ENCODE assay signal across 20 cellular contexts in the genomic region with DNA sequence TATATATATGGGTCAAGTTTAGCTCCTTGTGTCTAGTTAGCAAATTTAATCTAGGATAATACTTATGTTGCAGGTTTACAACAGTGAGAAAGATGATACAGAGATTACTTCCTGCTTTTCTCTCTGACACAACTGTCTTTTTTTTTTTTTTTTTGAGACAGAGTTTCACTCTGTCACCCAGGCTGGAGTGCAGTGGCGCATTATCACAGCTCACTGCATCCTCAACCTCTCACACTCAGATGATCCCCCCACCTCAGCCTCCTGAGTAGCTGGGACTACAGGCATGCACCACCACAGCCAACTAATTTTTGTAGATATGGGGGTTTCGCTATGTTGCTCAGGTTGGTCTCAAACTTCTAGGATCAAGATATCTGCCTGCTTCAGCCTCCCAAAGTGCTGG.
DNase-seq lines count a peak whose midpoint lies in the region; ATAC-seq, FAIRE-seq and TF ChIP-seq lines count a peak whose summit lies in the region.
"Had no signal": no experiment of that assay in that cellular context is flagged by ENCODE, and none has a peak within 500 bp of the region (broad histone marks: within the 10 kb centered on the region; RNA-seq: fewer than 3 reads in every experiment).

No MANE protein-coding gene starts in this region.

- H3K4me1 ChIP-seq in GM12878 (ENCODE audit: control insufficient read depth, insufficient read depth, low read length) (no peaks in the 10 kb centered on the region), keratinocyte (ENCODE audit: control insufficient read depth, extremely low read depth, insufficient read depth, low read length) (peaks cover 33% of the 10 kb centered on the region)

- no TSS peak for BruUV-seq in GM12878 (replicated peaks; lab: Mats Ljungman, UMichigan)

- TF ChIP-seq CTCF in GM12865 (IDR thresholded peaks at IDR 0.05; ENCODE audit: insufficient read depth, low read depth, low read length, missing control alignments) (no peak), GM12878 (IDR thresholded peaks at IDR 0.05 in 2 of 3, conservative IDR thresholded peaks at IDR 0.05 in 1 of 3; ENCODE audit: control insufficient read depth in 2 of 3, extremely low read depth in 1 of 3, insufficient read depth in 1 of 3, low read depth in 3 of 3, low read length in 3 of 3) (no peak), keratinocyte (optimal IDR thresholded peaks at IDR 0.05 in 1 of 3, IDR thresholded peaks at IDR 0.05 in 1 of 3, conservative IDR thresholded peaks at IDR 0.05 in 1 of 3; ENCODE audit: extremely low read depth in 1 of 3, insufficient read depth in 2 of 3, low read length in 3 of 3) (no peak), GM13976 (IDR thresholded peaks at IDR 0.05; ENCODE audit: borderline replicate concordance, control extremely low read depth, extremely low read depth, insufficient read depth, missing control alignments) (no peak)
- no peak for TF ChIP-seq CTCF in CD4-positive, alpha-beta T cell (IDR thresholded peaks at IDR 0.05)

- H3K9me3 ChIP-seq in GM12878 (replicated peaks; ENCODE audit: control insufficient read depth, insufficient read depth, low read length) (no peaks in the 10 kb centered on the region), keratinocyte (ENCODE audit: control insufficient read depth, low read depth, low read length) (peaks cover 6% of the 10 kb centered on the region)
- H3K9me3 ChIP-seq in CD4-positive, alpha-beta T cell (ENCODE audit: control insufficient read depth, low read length), result no peaks in the 10 kb centered on the region

- H2AFZ ChIP-seq in GM12878 (ENCODE audit: control insufficient read depth, low read depth, low read length) (no peak overlapping the region), keratinocyte (ENCODE audit: control insufficient read depth, low read length) (no peak overlapping the region)

- no peaks in the 10 kb centered on the region for H4K20me1 ChIP-seq in GM12878 (ENCODE audit: control insufficient read depth, insufficient read depth)
- no peaks in the 10 kb centered on the region for H4K20me1 ChIP-seq in keratinocyte (ENCODE audit: control insufficient read depth, extremely low read depth, insufficient read depth, low read length)

- H3K9me3 Mint-ChIP-seq in activated T-helper 1 cell treated with anti-CD3 and anti-CD28 coated beads, Interleukin-12 subunit alpha, Interleukin-12 subunit beta, Interleukin-2, Interleukin-4 antibody, amounts not matched to agents 30 ng/mL and 10 ng/mL and 1 ng/mL, durations not matched to agents 14 hours and 24 hours and 36 hours, result peaks cover 4% of the 10 kb centered on the region
- no peaks in the 10 kb centered on the region for H3K9me3 Mint-ChIP-seq in CD4-positive, alpha-beta T cell
- H3K9me3 Mint-ChIP-seq: T-helper 1 cell treated with Interleukin-12 subunit alpha and Interleukin-12 subunit beta and Interleukin-4 antibody, amounts not matched to agents 30 μg/mL and 1 μg/mL, for 36 hours had no signal

- H3K27me3 ChIP-seq in GM12878 (replicated peaks in 1 of 2; ENCODE audit: control insufficient read depth in 2 of 2, insufficient read depth in 2 of 2, low read length in 1 of 2) (no peaks in the 10 kb centered on the region), keratinocyte (ENCODE audit: control insufficient read depth, extremely low read depth, insufficient read depth, low read length) (no peaks in the 10 kb centered on the region)
- no peaks in the 10 kb centered on the region for H3K27me3 ChIP-seq in CD4-positive, alpha-beta T cell (ENCODE audit: control insufficient read depth, insufficient read depth, low read length)

- TF ChIP-seq RAD21 in GM12878 (IDR thresholded peaks at IDR 0.05; ENCODE audit: insufficient read depth, low read depth, low read length), result no peak

- no peaks in the 10 kb centered on the region for H3K36me3 ChIP-seq in GM12878 (ENCODE audit: control insufficient read depth in 2 of 2, insufficient read depth in 2 of 2, low read length in 1 of 2)
- no peaks in the 10 kb centered on the region for H3K36me3 ChIP-seq in keratinocyte (ENCODE audit: control insufficient read depth in 2 of 2, extremely low read depth in 1 of 2, insufficient read depth in 2 of 2, low read length in 2 of 2)

- SMC1A ChIA-PET in GM12878 (lab: Charles Lee; ENCODE audit: uncharacterized antibody, unreplicated experiment), result interaction anchor here (1.0 to 1.4 kb wide), 2 partner anchors 47 to 90 kb away, joined by 3 read pairs; no protein-coding TSS in a partner anchor

- H3K4me3 ChIP-seq in GM12865 (ENCODE audit: low read depth, low read length) (no peak overlapping the region), GM12878 (no peak overlapping the region), keratinocyte (ENCODE audit: control insufficient read depth in 2 of 3, extremely low read depth in 1 of 3, insufficient read depth in 2 of 3, low read depth in 1 of 3, low read length in 3 of 3) (no peak overlapping the region)

- no peaks in the 10 kb centered on the region for H3K27me3 Mint-ChIP-seq in activated T-helper 1 cell treated with anti-CD3 and anti-CD28 coated beads, Interleukin-12 subunit alpha, Interleukin-12 subunit beta, Interleukin-2, Interleukin-4 antibody, amounts not matched to agents 30 ng/mL and 10 ng/mL and 1 ng/mL, durations not matched to agents 14 hours and 24 hours and 36 hours (ENCODE audit: insufficient read depth)
- no peaks in the 10 kb centered on the region for H3K27me3 Mint-ChIP-seq in CD4-positive, alpha-beta T cell
- H3K27me3 Mint-ChIP-seq: B cell; CD4-positive, CD25-positive, alpha-beta regulatory T cell had no signal

- no peak overlapping the region for H3K9ac ChIP-seq in GM12878 (ENCODE audit: control insufficient read depth, insufficient read depth, low read length)
- no peak overlapping the region for H3K9ac ChIP-seq in keratinocyte (ENCODE audit: control insufficient read depth, extremely low read depth, insufficient read depth, low read length)

- in situ Hi-C loops in GM12878 (cut with MboI) (no loop called here), GM13976 (cut with MboI; ENCODE audit: low sequenced_read_pairs, unreplicated experiment) (no loop called here)

- POLR2A ChIA-PET in GM12878 (lab: Charles Lee), result no interaction called here
- POLR2A ChIA-PET in CD4-positive, alpha-beta T cell (lab: Charles Lee), result no interaction called here

- dilution Hi-C loops in keratinocyte (cut with MboI; ENCODE audit: extremely low pct_ligation_motif_present, low sequenced_read_pairs), result no loop called here

- 8% methylated on average over 2 of the region's 2 CpGs for WGBS in GM12878 (ENCODE audit: insufficient coverage, insufficient replicate concordance, low lambda C conversion rate, missing lambda C conversion rate)

- ATAC-seq in GM12878 (peak; percentile 29; the same call in 1 of the 3 replicates), HG02610 (IDR thresholded peaks at IDR 0.05; ENCODE audit: unreplicated experiment) (no peak)
- ATAC-seq in CD4-positive, alpha-beta T cell (ENCODE audit: poor library complexity), result no peak
- ATAC-seq: Panc1 had no signal

- no peak overlapping the region for H3K27ac Mint-ChIP-seq in activated T-helper 1 cell treated with anti-CD3 and anti-CD28 coated beads, Interleukin-12 subunit alpha, Interleukin-12 subunit beta, Interleukin-2, Interleukin-4 antibody, amounts not matched to agents 30 ng/mL and 10 ng/mL and 1 ng/mL, durations not matched to agents 14 hours and 24 hours and 36 hours
- H3K27ac Mint-ChIP-seq in CD4-positive, alpha-beta T cell, result no peak overlapping the region
- H3K27ac Mint-ChIP-seq: B cell; CD4-positive, CD25-positive, alpha-beta regulatory T cell; T-helper 1 cell treated with Interleukin-12 subunit alpha and Interleukin-12 subunit beta and Interleukin-4 antibody, amounts not matched to agents 30 μg/mL and 1 μg/mL, for 36 hours had no signal

- DNase-seq in GM12865 (ENCODE audit: low read depth) (peak; percentile 40), MV-4-11 (lab: John Stamatoyannopoulos, UW) (peak; percentile 31), GM12878 (ENCODE audit: low read depth, low spot score) (no peak), keratinocyte (ENCODE audit: low read depth, low spot score) (no peak), GM13976 (ENCODE audit: low spot score) (no peak)
- no peak for DNase-seq in activated T-helper 1 cell treated with anti-CD3 and anti-CD28 coated beads, Interleukin-12 subunit alpha, Interleukin-12 subunit beta, Interleukin-2, Interleukin-4 antibody, amounts not matched to agents 30 ng/mL and 10 ng/mL and 1 ng/mL, durations not matched to agents 14 hours and 24 hours and 36 hours (ENCODE audit: low spot score)
- DNase-seq in CD4-positive, alpha-beta T cell, result no peak
- DNase-seq: CD4-positive, CD25-positive, alpha-beta regulatory T cell; DMS53; Kasumi-1; NCI-H187 treated with DMSO at 0.1 percent for 48 hours; NCI-H446; NK-92 treated with Interleukin-12 subunit alpha and Interleukin-12 subunit beta, amount 100 ng/mL, for 24 hours; SHP77 had no signal

- H3K27ac ChIP-seq in GM12878 (ENCODE audit: control insufficient read depth, insufficient read depth) (no peak overlapping the region), keratinocyte (ENCODE audit: control insufficient read depth, insufficient read depth, low read length) (peak overlapping the region; percentile 93)
- H3K27ac ChIP-seq in CD4-positive, alpha-beta T cell (ENCODE audit: low read depth, low read length), result no peak overlapping the region

- H3K9me1 ChIP-seq in keratinocyte (ENCODE audit: control insufficient read depth, extremely low read depth, insufficient read depth, low read length), result no peaks in the 10 kb centered on the region

- CTCF ChIA-PET in GM12878 (lab: Yijun Ruan, JAX), result interaction anchor here (0.5 kb wide), 1 partner anchor 192 kb away, joined by 3 read pairs; no protein-coding TSS in a partner anchor
- CTCF ChIA-PET in CD4-positive, alpha-beta T cell (lab: Charles Lee), result no interaction called here

- no peak overlapping the region for H3K4me3 Mint-ChIP-seq in activated T-helper 1 cell treated with anti-CD3 and anti-CD28 coated beads, Interleukin-12 subunit alpha, Interleukin-12 subunit beta, Interleukin-2, Interleukin-4 antibody, amounts not matched to agents 30 ng/mL and 10 ng/mL and 1 ng/mL, durations not matched to agents 14 hours and 24 hours and 36 hours
- no peak overlapping the region for H3K4me3 Mint-ChIP-seq in CD4-positive, alpha-beta T cell
- H3K4me3 Mint-ChIP-seq: B cell; CD4-positive, CD25-positive, alpha-beta regulatory T cell; T-helper 1 cell treated with Interleukin-12 subunit alpha and Interleukin-12 subunit beta and Interleukin-4 antibody, amounts not matched to agents 30 μg/mL and 1 μg/mL, for 36 hours had no signal

- intact Hi-C loops in GM12878 (cut with micrococcal nuclease; ENCODE audit: unreplicated experiment), result no loop called here
- intact Hi-C loops in activated T-helper 1 cell treated with anti-CD3 and anti-CD28 coated beads, Interleukin-12 subunit alpha, Interleukin-12 subunit beta, Interleukin-2, Interleukin-4 antibody, amounts not matched to agents 30 ng/mL and 10 ng/mL and 1 ng/mL, durations not matched to agents 14 hours and 24 hours and 36 hours (cut with micrococcal nuclease), result no loop called here
- intact Hi-C loops in CD4-positive, alpha-beta T cell (cut with DNase I, micrococcal nuclease), result no loop called here

- H3K4me2 ChIP-seq in GM12878 (ENCODE audit: control insufficient read depth, insufficient read depth) (no peak overlapping the region), keratinocyte (ENCODE audit: control insufficient read depth, extremely low read depth, insufficient read depth, low read depth, low read length) (no peak overlapping the region)

- no peak for TF ChIP-seq POLR2A in GM12878 (IDR thresholded peaks at IDR 0.05; ENCODE audit: low read depth, low read length)

- no peaks in the 10 kb centered on the region for H3K4me1 Mint-ChIP-seq in activated T-helper 1 cell treated with anti-CD3 and anti-CD28 coated beads, Interleukin-12 subunit alpha, Interleukin-12 subunit beta, Interleukin-2, Interleukin-4 antibody, amounts not matched to agents 30 ng/mL and 10 ng/mL and 1 ng/mL, durations not matched to agents 14 hours and 24 hours and 36 hours (ENCODE audit: low read depth)
- H3K4me1 Mint-ChIP-seq in CD4-positive, alpha-beta T cell (ENCODE audit: low read depth), result no peaks in the 10 kb centered on the region
- H3K4me1 Mint-ChIP-seq: B cell; CD4-positive, CD25-positive, alpha-beta regulatory T cell had no signal

- RAD21 ChIA-PET in GM12878 (lab: Charles Lee; ENCODE audit: unreplicated experiment), result interaction anchor here (0.6 kb wide), 1 partner anchor 296 kb away, joined by 3 read pairs; no protein-coding TSS in a partner anchor

- TF ChIP-seq EP300 in GM12878 (IDR thresholded peaks at IDR 0.05; ENCODE audit: borderline replicate concordance in 1 of 2, control insufficient read depth in 1 of 2, low read depth in 2 of 2, low read length in 2 of 2), result no peak

- no peaks in the 10 kb centered on the region for H3K36me3 Mint-ChIP-seq in activated T-helper 1 cell treated with anti-CD3 and anti-CD28 coated beads, Interleukin-12 subunit alpha, Interleukin-12 subunit beta, Interleukin-2, Interleukin-4 antibody, amounts not matched to agents 30 ng/mL and 10 ng/mL and 1 ng/mL, durations not matched to agents 14 hours and 24 hours and 36 hours (ENCODE audit: low read depth)
- no peaks in the 10 kb centered on the region for H3K36me3 Mint-ChIP-seq in CD4-positive, alpha-beta T cell (ENCODE audit: low read depth)
- H3K36me3 Mint-ChIP-seq: CD4-positive, CD25-positive, alpha-beta regulatory T cell had no signal

- FAIRE-seq in GM12878 (lab: Jason Lieb, UNC) (no peak), keratinocyte (lab: Jason Lieb, UNC) (no peak)
- FAIRE-seq: GM18507, H1 had no signal

- no peaks in the 10 kb centered on the region for H3K79me2 ChIP-seq in GM12878 (ENCODE audit: control insufficient read depth, insufficient read depth, low read length)
- H3K79me2 ChIP-seq in keratinocyte (ENCODE audit: control insufficient read depth, insufficient read depth, low read length), result no peaks in the 10 kb centered on the region

Comparison
In these comparisons a context has a peak if more than half of its experiments do, and no peak if none do; other contexts are left out.
1. DNase-seq: peak in GM12865 (single experiment) and MV-4-11 (single experiment); none in GM12878 (single experiment), keratinocyte (single experiment), GM13976 (single experiment), activated T-helper 1 cell treated with anti-CD3 and anti-CD28 coated beads, Interleukin-12 subunit alpha, Interleukin-12 subunit beta, Interleukin-2, Interleukin-4 antibody, amounts not matched to agents 30 ng/mL and 10 ng/mL and 1 ng/mL, durations not matched to agents 14 hours and 24 hours and 36 hours (single experiment) and CD4-positive, alpha-beta T cell (0 of 10).